ENCODE assay signal across 29 cellular contexts in the genomic region with DNA sequence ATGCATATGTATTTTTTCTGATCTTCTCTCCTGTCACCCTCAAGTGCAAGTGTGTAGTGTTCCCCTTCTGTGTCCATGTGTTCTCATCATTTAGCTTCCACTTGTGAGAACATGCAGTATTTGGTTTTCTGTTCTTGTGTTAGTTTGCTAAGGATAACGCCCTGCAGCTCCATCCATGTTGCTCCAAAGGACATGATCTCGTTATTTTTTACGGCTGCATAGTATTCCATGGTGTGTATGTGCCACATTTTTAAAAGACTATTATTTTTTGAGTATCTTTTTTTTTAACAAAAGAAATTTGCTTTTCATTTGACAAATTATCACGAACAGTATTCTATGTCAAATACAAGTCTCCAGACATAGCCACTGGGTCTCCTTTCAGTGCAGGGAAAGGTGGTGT.
"Had no signal": no experiment of that assay in that cellular context is flagged by ENCODE, and none has a peak within 500 bp of the region (broad histone marks: within the 10 kb centered on the region; RNA-seq: fewer than 3 reads in every experiment).

No MANE protein-coding gene starts in this region.

- H3K9me3 Mint-ChIP-seq: dendritic cell treated with granulocyte-macrophage colony-stimulating factor and Interleukin-4, amounts not matched to agents 40 ng/mL and 50 ng/mL, for 4 days; effector memory CD8-positive, alpha-beta T cell; endodermal cell had no signal

- H3K27ac Mint-ChIP-seq: dendritic cell treated with granulocyte-macrophage colony-stimulating factor and Interleukin-4, amounts not matched to agents 40 ng/mL and 50 ng/mL, for 4 days; effector memory CD8-positive, alpha-beta T cell; endodermal cell had no signal

- FAIRE-seq: colon, endometrium, endothelial cell of umbilical vein, frontal cortex had no signal

- H3K4me1 Mint-ChIP-seq: endodermal cell had no signal

- H3K27ac ChIP-seq: colonic mucosa, coronary artery, dorsolateral prefrontal cortex, epithelial cell of prostate, esophagus muscularis mucosa, esophagus squamous epithelium, foreskin keratinocyte, gastrocnemius medialis, gastroesophageal sphincter, heart left ventricle, heart right ventricle had no signal

- H3K4me3 Mint-ChIP-seq: dendritic cell treated with granulocyte-macrophage colony-stimulating factor and Interleukin-4, amounts not matched to agents 40 ng/mL and 50 ng/mL, for 4 days; effector memory CD8-positive, alpha-beta T cell; endodermal cell had no signal

- H3K27me3 Mint-ChIP-seq: effector memory CD8-positive, alpha-beta T cell had no signal

- H3K4me1 ChIP-seq: colonic mucosa, foreskin keratinocyte had no signal

- ATAC-seq: effector memory CD8-positive, alpha-beta T cell; esophagus mucosa; foreskin keratinocyte; gastrocnemius medialis; gastroesophageal sphincter; heart left ventricle; heart right ventricle had no signal

- DNase-seq: colonic mucosa; cortex of kidney; dermis blood vessel endothelial cell; dorsolateral prefrontal cortex; effector CD4-positive, alpha-beta T cell; effector CD8-positive, alpha-beta T cell; effector memory CD4-positive, alpha-beta T cell; effector memory CD8-positive, alpha-beta T cell; endodermal cell; erythroblast; esophagus squamous epithelium; foreskin fibroblast; foreskin keratinocyte; foreskin melanocyte; gastrocnemius medialis; glutamatergic neuron; head of caudate nucleus; heart left ventricle; heart right ventricle had no signal

- H3K9me3 ChIP-seq: colonic mucosa, esophagus muscularis mucosa, esophagus squamous epithelium, gastrocnemius medialis, gastroesophageal sphincter, heart left ventricle, heart right ventricle had no signal

- H3K4me3 ChIP-seq: colonic mucosa, coronary artery, dorsolateral prefrontal cortex, esophagus muscularis mucosa, esophagus squamous epithelium, gastrocnemius medialis, gastroesophageal sphincter, heart left ventricle, heart right ventricle had no signal

- H3K27me3 ChIP-seq: colonic mucosa, dorsolateral prefrontal cortex, esophagus muscularis mucosa, esophagus squamous epithelium, foreskin keratinocyte, gastrocnemius medialis, gastroesophageal sphincter, heart left ventricle, heart right ventricle had no signal
